In the genomic region with DNA sequence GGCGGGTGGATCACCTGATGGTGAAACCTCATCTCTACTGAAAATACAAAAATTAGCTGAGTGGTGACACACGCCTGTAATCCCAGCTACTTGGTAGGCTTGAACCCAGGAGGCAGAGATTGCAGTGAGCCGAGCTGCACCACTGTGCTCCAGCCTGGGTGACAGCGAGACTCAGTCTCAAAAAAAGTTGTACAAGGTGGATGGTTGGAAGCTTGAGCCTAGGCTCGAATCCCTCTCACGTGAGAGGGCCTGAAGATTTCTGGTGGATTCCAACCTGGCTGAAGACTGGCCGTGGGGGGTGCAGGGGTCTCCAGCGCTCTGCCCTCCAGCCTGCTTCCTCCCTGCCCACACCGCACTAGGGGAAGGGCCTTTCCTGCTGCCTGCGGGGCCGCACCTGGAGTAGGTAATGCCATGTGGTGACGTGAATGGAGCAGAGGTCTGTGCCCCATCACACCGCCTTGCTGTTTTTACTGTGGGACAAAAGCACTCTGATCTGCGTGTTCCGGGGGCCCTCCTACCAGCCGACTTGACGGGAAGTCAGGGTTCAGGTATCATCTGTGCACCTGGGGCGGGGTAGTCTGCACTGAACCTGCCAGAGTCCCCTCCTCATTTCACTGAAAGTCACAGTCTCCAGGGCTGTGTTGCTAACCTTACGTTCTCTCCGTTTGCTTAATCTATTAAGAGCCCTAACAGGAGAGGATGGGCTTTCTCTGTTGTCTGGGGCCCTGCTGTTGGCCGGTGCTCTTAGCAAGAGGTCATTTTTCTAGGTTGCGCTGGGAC, we compare ENCODE assay signal across 1 cellular context.
A peak's percentile ranks its signal among the peaks of the same experiment; 100 is the strongest.
TF ChIP-seq lines count a peak whose summit lies in the region.

No MANE protein-coding gene starts in this region.

TF ChIP-seq in K562, 482 proteins besides CTCF, POLR2A, EP300 and RAD21 (continued from another document):
- TF ChIP-seq CCNT2 (IDR thresholded peaks at IDR 0.05; ENCODE audit: borderline replicate concordance, extremely low read depth, insufficient read length, low read depth, low read length) (peak; percentile 56), SMAD1 (IDR thresholded peaks at IDR 0.05; ENCODE audit: low read depth, low read length, partially characterized antibody) (no peak), POLR2AphosphoS5 (IDR thresholded peaks at IDR 0.05; ENCODE audit: control insufficient read depth, insufficient read depth, low read depth, low read length) (peak; percentile 36), ZNF316 (IDR thresholded peaks at IDR 0.05) (no peak), BHLHE40 (IDR thresholded peaks at IDR 0.05; ENCODE audit: low read length) (peak; percentile 66), NCOR1 (IDR thresholded peaks at IDR 0.05) (0 out of 2 replicates have a peak, but pooled peaks have one; percentile 4), LCOR (CRISPR knock-in tag; IDR thresholded peaks at IDR 0.05) (peak; percentile 16; the same call in 1 of the 2 replicates), POLR2AphosphoS2 (IDR thresholded peaks at IDR 0.05; ENCODE audit: low read length) (peak; percentile 95), SAP30 (IDR thresholded peaks at IDR 0.05; ENCODE audit: borderline replicate concordance, insufficient read depth, low read depth, low read length, poor library complexity, severe bottlenecking) (no peak), BCL6 (CRISPR knock-in tag; IDR thresholded peaks at IDR 0.05) (no peak), SIN3A (IDR thresholded peaks at IDR 0.05; ENCODE audit: borderline replicate concordance in 2 of 2, control insufficient read depth in 1 of 2, low read depth in 2 of 2, low read length in 2 of 2) (peak in 1 of 2 experiments; percentile 35; a peak in 1 of 4 replicates), RBM34 (IDR thresholded peaks at IDR 0.05; ENCODE audit: borderline replicate concordance, insufficient read depth, low read length) (no peak), ZNF780A (CRISPR knock-in tag; IDR thresholded peaks at IDR 0.05) (no peak), MCM2 (IDR thresholded peaks at IDR 0.05; ENCODE audit: low read depth) (no peak), NR3C1 (CRISPR knock-in tag; IDR thresholded peaks at IDR 0.05) (no peak), TRIM28 (IDR thresholded peaks at IDR 0.05) (no peak), MAZ (CRISPR knock-in tag; conservative IDR thresholded peaks at IDR 0.05 in 1 of 2, IDR thresholded peaks at IDR 0.05 in 1 of 2) (0 out of 4 replicates have a peak, but pooled peaks of 1 of the 2 experiments have one; percentile 42), SP2 (IDR thresholded peaks at IDR 0.05; ENCODE audit: extremely low read depth, low read depth, low read length, poor library complexity, severe bottlenecking) (no peak), GABPB2 (CRISPR knock-in tag; conservative IDR thresholded peaks at IDR 0.05) (0 out of 2 replicates have a peak, but pooled peaks have one; percentile 16), HDAC2 (IDR thresholded peaks at IDR 0.05) (no peak), ZBED1 (IDR thresholded peaks at IDR 0.05) (0 out of 2 replicates have a peak, but pooled peaks have one; percentile 13), TAF9B (IDR thresholded peaks at IDR 0.05; ENCODE audit: partially characterized antibody) (no peak), JUN (IDR thresholded peaks at IDR 0.05; ENCODE audit: borderline replicate concordance, low read depth, low read length) (no peak), JUN (CRISPR knock-in tag; IDR thresholded peaks at IDR 0.05; ENCODE audit: borderline replicate concordance) (no peak), GABPA (tag; conservative IDR thresholded peaks at IDR 0.05; ENCODE audit: low read depth) (no peak), ZNF175 (CRISPR knock-in tag; IDR thresholded peaks at IDR 0.05; ENCODE audit: low read depth) (no peak), SMARCA4 (IDR thresholded peaks at IDR 0.05) (no peak), NR4A1 (CRISPR knock-in tag; IDR thresholded peaks at IDR 0.05) (no peak), NR4A1 (tag; IDR thresholded peaks at IDR 0.05) (no peak), RUNX1 (IDR thresholded peaks at IDR 0.05; ENCODE audit: low read depth) (peak; percentile 61; the same call in 1 of the 2 replicates), HNRNPLL (IDR thresholded peaks at IDR 0.05; ENCODE audit: low read depth, low read length, poor library complexity, severe bottlenecking) (peak; percentile 23), ZEB2 (IDR thresholded peaks at IDR 0.05) (no peak), HMGN3 (IDR thresholded peaks at IDR 0.05; ENCODE audit: borderline replicate concordance, extremely low read depth, insufficient read length, low read depth, low read length) (peak; percentile 55), ZC3H8 (IDR thresholded peaks at IDR 0.05) (no peak), RFX1 (IDR thresholded peaks at IDR 0.05) (no peak), NCOA1 (IDR thresholded peaks at IDR 0.05; ENCODE audit: low read depth) (no peak), MED1 (CRISPR knock-in tag; IDR thresholded peaks at IDR 0.05; ENCODE audit: borderline replicate concordance) (0 out of 2 replicates have a peak, but pooled peaks have one; percentile 53), ZC3H11A (IDR thresholded peaks at IDR 0.05; ENCODE audit: low read depth, low read length) (no peak), SUPT5H (IDR thresholded peaks at IDR 0.05) (peak; percentile 69), RBM22 (IDR thresholded peaks at IDR 0.05; ENCODE audit: low read depth, low read length, poor library complexity, severe bottlenecking) (peak; percentile 81), TOE1 (IDR thresholded peaks at IDR 0.05; ENCODE audit: borderline replicate concordance) (0 out of 2 replicates have a peak, but pooled peaks have one; percentile 24), TOE1 (CRISPR knock-in tag; IDR thresholded peaks at IDR 0.05; ENCODE audit: borderline replicate concordance, low read depth) (no peak), DNMT1 (IDR thresholded peaks at IDR 0.05) (no peak), FOS (IDR thresholded peaks at IDR 0.05; ENCODE audit: extremely low read depth, insufficient read length) (no peak), SRF (CRISPR knock-in tag; IDR thresholded peaks at IDR 0.05) (no peak), ZNF589 (CRISPR knock-in tag; IDR thresholded peaks at IDR 0.05; ENCODE audit: low read depth) (no peak), ZNF253 (CRISPR knock-in tag; conservative IDR thresholded peaks at IDR 0.05) (peak; percentile 86), TCF3 (CRISPR knock-in tag; IDR thresholded peaks at IDR 0.05) (0 out of 2 replicates have a peak, but pooled peaks have one; percentile 8), TARDBP (IDR thresholded peaks at IDR 0.05) (no peak)
- TF ChIP-seq, protein P1, sequence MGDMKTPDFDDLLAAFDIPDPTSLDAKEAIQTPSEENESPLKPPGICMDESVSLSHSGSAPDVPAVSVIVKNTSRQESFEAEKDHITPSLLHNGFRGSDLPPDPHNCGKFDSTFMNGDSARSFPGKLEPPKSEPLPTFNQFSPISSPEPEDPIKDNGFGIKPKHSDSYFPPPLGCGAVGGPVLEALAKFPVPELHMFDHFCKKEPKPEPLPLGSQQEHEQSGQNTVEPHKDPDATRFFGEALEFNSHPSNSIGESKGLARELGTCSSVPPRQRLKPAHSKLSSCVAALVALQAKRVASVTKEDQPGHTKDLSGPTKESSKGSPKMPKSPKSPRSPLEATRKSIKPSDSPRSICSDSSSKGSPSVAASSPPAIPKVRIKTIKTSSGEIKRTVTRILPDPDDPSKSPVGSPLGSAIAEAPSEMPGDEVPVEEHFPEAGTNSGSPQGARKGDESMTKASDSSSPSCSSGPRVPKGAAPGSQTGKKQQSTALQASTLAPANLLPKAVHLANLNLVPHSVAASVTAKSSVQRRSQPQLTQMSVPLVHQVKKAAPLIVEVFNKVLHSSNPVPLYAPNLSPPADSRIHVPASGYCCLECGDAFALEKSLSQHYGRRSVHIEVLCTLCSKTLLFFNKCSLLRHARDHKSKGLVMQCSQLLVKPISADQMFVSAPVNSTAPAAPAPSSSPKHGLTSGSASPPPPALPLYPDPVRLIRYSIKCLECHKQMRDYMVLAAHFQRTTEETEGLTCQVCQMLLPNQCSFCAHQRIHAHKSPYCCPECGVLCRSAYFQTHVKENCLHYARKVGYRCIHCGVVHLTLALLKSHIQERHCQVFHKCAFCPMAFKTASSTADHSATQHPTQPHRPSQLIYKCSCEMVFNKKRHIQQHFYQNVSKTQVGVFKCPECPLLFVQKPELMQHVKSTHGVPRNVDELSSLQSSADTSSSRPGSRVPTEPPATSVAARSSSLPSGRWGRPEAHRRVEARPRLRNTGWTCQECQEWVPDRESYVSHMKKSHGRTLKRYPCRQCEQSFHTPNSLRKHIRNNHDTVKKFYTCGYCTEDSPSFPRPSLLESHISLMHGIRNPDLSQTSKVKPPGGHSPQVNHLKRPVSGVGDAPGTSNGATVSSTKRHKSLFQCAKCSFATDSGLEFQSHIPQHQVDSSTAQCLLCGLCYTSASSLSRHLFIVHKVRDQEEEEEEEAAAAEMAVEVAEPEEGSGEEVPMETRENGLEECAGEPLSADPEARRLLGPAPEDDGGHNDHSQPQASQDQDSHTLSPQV (IDR thresholded peaks at IDR 0.05): no peak
- TF ChIP-seq, protein P2, sequence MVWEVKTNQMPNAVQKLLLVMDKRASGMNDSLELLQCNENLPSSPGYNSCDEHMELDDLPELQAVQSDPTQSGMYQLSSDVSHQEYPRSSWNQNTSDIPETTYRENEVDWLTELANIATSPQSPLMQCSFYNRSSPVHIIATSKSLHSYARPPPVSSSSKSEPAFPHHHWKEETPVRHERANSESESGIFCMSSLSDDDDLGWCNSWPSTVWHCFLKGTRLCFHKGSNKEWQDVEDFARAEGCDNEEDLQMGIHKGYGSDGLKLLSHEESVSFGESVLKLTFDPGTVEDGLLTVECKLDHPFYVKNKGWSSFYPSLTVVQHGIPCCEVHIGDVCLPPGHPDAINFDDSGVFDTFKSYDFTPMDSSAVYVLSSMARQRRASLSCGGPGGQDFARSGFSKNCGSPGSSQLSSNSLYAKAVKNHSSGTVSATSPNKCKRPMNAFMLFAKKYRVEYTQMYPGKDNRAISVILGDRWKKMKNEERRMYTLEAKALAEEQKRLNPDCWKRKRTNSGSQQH (CRISPR knock-in tag; IDR thresholded peaks at IDR 0.05): peak; percentile 38; the same call in 1 of the 2 replicates
- TF ChIP-seq, protein P3, sequence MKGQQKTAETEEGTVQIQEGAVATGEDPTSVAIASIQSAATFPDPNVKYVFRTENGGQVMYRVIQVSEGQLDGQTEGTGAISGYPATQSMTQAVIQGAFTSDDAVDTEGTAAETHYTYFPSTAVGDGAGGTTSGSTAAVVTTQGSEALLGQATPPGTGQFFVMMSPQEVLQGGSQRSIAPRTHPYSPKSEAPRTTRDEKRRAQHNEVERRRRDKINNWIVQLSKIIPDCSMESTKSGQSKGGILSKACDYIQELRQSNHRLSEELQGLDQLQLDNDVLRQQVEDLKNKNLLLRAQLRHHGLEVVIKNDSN (CRISPR knock-in tag; IDR thresholded peaks at IDR 0.05): peak; percentile 26; the same call in 1 of the 2 replicates
- TF ChIP-seq, protein P4, sequence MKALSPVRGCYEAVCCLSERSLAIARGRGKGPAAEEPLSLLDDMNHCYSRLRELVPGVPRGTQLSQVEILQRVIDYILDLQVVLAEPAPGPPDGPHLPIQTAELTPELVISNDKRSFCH (CRISPR knock-in tag; IDR thresholded peaks at IDR 0.05): no peak
- TF ChIP-seq, protein P4 (tag; IDR thresholded peaks at IDR 0.05): no peak
